In the genomic region with DNA sequence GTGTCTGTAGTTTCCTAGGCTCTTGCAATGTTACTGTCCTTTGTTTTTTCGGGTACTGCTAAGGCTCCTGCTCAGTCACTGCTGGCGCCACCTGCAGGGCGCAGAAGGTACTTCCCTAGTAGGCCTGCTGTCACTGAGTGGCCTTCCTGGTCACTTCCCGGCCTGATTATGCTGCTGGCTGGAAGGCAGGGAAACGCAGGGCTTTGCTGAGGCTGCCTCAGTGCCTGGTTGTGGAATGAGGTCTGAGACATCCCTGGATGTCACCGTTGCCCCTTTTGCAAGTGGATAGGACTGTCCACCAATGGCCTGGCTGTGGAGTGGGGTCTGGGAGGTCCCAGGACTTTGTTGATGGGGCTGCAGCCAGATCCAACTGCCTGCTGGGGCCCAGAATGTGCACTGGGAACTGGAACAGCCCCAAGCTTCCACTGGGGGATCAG, we compare ENCODE assay signal across 8 cellular contexts. TPM values are rescaled to one million over a fixed set of nuclear protein-coding genes. Genes with fewer than 3 reads are reported as not detected.
DNase-seq lines count a peak whose midpoint lies in the region; ATAC-seq, FAIRE-seq and TF ChIP-seq lines count a peak whose summit lies in the region.

No MANE protein-coding gene starts in this region.

- no peaks in the 10 kb centered on the region for H3K36me3 Mint-ChIP-seq in activated CD4-positive, alpha-beta memory T cell treated with anti-CD3 and anti-CD28 coated beads for 36 hours

- H3K9me3 ChIP-seq in esophagus squamous epithelium (no peaks in the 10 kb centered on the region), neutrophil (no peaks in the 10 kb centered on the region)

- TF ChIP-seq CTCF in C4-2B (conservative IDR thresholded peaks at IDR 0.05) (peak; percentile 93), esophagus squamous epithelium (IDR thresholded peaks at IDR 0.05) (peak in 5 of 6 experiments; percentile 65 to 88 (median 71)), neutrophil (IDR thresholded peaks at IDR 0.05) (peak; percentile 74)

- peak; percentile 24 for DNase-seq in NCI-H526 treated with DMSO at 0.1 percent for 48 hours (lab: John Stamatoyannopoulos, UW)
- peak; percentile 74 for DNase-seq in activated CD4-positive, alpha-beta memory T cell treated with anti-CD3 and anti-CD28 coated beads for 36 hours
- DNase-seq in esophagus squamous epithelium (lab: John Stamatoyannopoulos, UW): no peak
- DNase-seq in frontal cortex (ENCODE audit: low spot score in 2 of 2): no peak

- no peak for TF ChIP-seq POLR2A in esophagus squamous epithelium (IDR thresholded peaks at IDR 0.05)

- H3K4me1 ChIP-seq in esophagus squamous epithelium (peaks cover 0 to 6% (median 0%) of the 10 kb centered on the region in 3 donors), neutrophil (ENCODE audit: control insufficient read depth in 1 of 2, insufficient read depth in 1 of 2, low read depth in 1 of 2, low read length in 1 of 2) (peaks cover 18 to 20% of the 10 kb centered on the region in 2 experiments)

- no peak for FAIRE-seq in frontal cortex (lab: Jason Lieb, UNC)

- H3K27ac ChIP-seq in C4-2B: no peak overlapping the region
- H3K27ac ChIP-seq in esophagus squamous epithelium: no peak overlapping the region
- no peak overlapping the region for H3K27ac ChIP-seq in neutrophil

- H3K36me3 ChIP-seq in esophagus squamous epithelium (no peaks in the 10 kb centered on the region), neutrophil (no peaks in the 10 kb centered on the region)

- CTCF ChIA-PET in activated CD4-positive, alpha-beta memory T cell treated with anti-CD3 and anti-CD28 coated beads for 36 hours (lab: Charles Lee): interaction anchor here (1.8 to 3.3 kb wide), 2 partner anchors 118 to 226 kb away, joined by 6 to 19 read pairs; no protein-coding TSS in a partner anchor

- H3K4me3 Mint-ChIP-seq in activated CD4-positive, alpha-beta memory T cell treated with anti-CD3 and anti-CD28 coated beads for 36 hours: no peak overlapping the region

- H3K27me3 ChIP-seq in esophagus squamous epithelium: no peaks in the 10 kb centered on the region
- no peaks in the 10 kb centered on the region for H3K27me3 ChIP-seq in neutrophil

- ATAC-seq in GM18873 (IDR thresholded peaks at IDR 0.05; ENCODE audit: low FRiP score, unreplicated experiment) (peak; percentile 88), HG03045 (IDR thresholded peaks at IDR 0.05; ENCODE audit: unreplicated experiment) (peak; percentile 89)

- peaks cover 3% of the 10 kb centered on the region for H3K4me1 Mint-ChIP-seq in activated CD4-positive, alpha-beta memory T cell treated with anti-CD3 and anti-CD28 coated beads for 36 hours (ENCODE audit: low read depth)

- H3K9me3 Mint-ChIP-seq in activated CD4-positive, alpha-beta memory T cell treated with anti-CD3 and anti-CD28 coated beads for 36 hours: no peaks in the 10 kb centered on the region

- intact Hi-C loops in activated CD4-positive, alpha-beta memory T cell treated with anti-CD3 and anti-CD28 coated beads for 36 hours (cut with micrococcal nuclease): loop anchor here (1.0 kb wide), 2 partner anchors 110 to 226 kb away; no protein-coding TSS in a partner anchor
- intact Hi-C loops in esophagus squamous epithelium (cut with DNase I): no loop called here

- 14 to 15% methylated on average over 4 to 5 of the region's 6 CpGs for WGBS in esophagus squamous epithelium, 2 donors

- H3K27ac Mint-ChIP-seq in activated CD4-positive, alpha-beta memory T cell treated with anti-CD3 and anti-CD28 coated beads for 36 hours: no peak overlapping the region

- POLR2A ChIA-PET in activated CD4-positive, alpha-beta memory T cell treated with anti-CD3 and anti-CD28 coated beads for 36 hours (lab: Charles Lee): no interaction called here

- no peak overlapping the region for H3K4me3 ChIP-seq in esophagus squamous epithelium
- H3K4me3 ChIP-seq in neutrophil (ENCODE audit: low read depth in 1 of 2, low read length in 1 of 2): no peak overlapping the region

- peaks cover 2% of the 10 kb centered on the region for H3K27me3 Mint-ChIP-seq in activated CD4-positive, alpha-beta memory T cell treated with anti-CD3 and anti-CD28 coated beads for 36 hours

RNA-seq across cellular contexts. Expression of a gene that starts 13.1 kb away (rescaled TPM):
- total RNA-seq in activated CD4-positive, alpha-beta memory T cell treated with anti-CD3 and anti-CD28 coated beads for 36 hours: not detected
- total RNA-seq in esophagus squamous epithelium (1 to 10 TPM in 1 of 4 donors, not detected in 3; 1.4 TPM), frontal cortex (1.2 TPM)

Comparison
In these comparisons a context has a peak if more than half of its experiments do, and no peak if none do; other contexts are left out.
1. DNase-seq: peak in NCI-H526 treated with DMSO at 0.1 percent for 48 hours (single experiment) and activated CD4-positive, alpha-beta memory T cell treated with anti-CD3 and anti-CD28 coated beads for 36 hours (single experiment); none in esophagus squamous epithelium (single experiment) and frontal cortex (0 of 2).
2. Peak in every context shown above with its lines, with median percentiles within 50 percentile points of each other: CTCF ChIP-seq.